In the genomic region with DNA sequence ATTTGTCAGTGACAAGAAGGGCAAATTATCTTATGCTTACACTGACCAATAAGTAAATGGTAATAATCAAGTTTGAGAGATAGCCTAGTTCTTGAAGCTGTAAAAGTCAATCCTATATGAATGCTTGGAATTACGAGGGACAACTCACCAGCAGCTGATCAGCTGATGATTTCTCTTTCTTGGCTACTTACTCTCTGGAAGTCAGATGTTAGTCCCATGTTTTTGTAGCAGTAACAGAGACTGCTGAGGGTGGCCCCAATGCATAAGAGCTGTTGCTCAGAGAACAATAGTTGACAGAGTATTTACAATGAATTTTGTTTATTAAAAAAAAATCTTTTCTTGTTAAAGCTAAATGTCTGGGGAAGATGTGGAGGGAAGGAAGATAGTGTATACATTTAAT, we compare ENCODE assay signal across 32 cellular contexts. TPM values are rescaled to one million over a fixed set of nuclear protein-coding genes. Genes with fewer than 3 reads are reported as not detected.
"Had no signal": no experiment of that assay in that cellular context is flagged by ENCODE, and none has a peak within 500 bp of the region (broad histone marks: within the 10 kb centered on the region; RNA-seq: fewer than 3 reads in every experiment).

No MANE protein-coding gene starts in this region.

- H3K36me3 ChIP-seq: uterus had no signal

- H3K9me3 ChIP-seq: lower lobe of right lung, neutrophil, right atrium auricular region, right lobe of liver, tibial nerve, uterus had no signal

- ATAC-seq: left cardiac atrium; left lobe of liver; lower lobe of right lung; natural killer cell; right lobe of liver; stimulated activated memory B cell treated with anti-CD40 and anti-IgM and Interleukin-4, amounts not matched to agents 10 μg/mL and 1 μg/mL and 100 μg/mL, for 72 hours; stimulated activated naive CD8-positive, alpha-beta T cell treated with anti-CD3 and anti-CD28 coated beads, Interleukin-15, amount 100 ng/mL, for 72 hours had no signal

- H3K4me1 ChIP-seq: lower lobe of right lung, neural progenitor cell, parathyroid adenoma, tibial nerve, uterus had no signal

- DNase-seq: kidney glomerular epithelial cell; left cardiac atrium; lower lobe of right lung; mammary epithelial cell; mesendoderm; naive B cell; natural killer cell; nephron progenitor cell; occipital lobe; right lobe of liver; stimulated activated CD4-positive, alpha-beta T cell treated with anti-CD3 and anti-CD28 coated beads, Interleukin-1b, Interleukin-23, amount 100 ng/mL, for 48 hours; stimulated activated CD4-positive, alpha-beta T cell treated with anti-CD3 and anti-CD28 coated beads, Interleukin-2, amount 100 ng/mL, for 48 hours; stimulated activated CD4-positive, alpha-beta T cell treated with anti-CD3 and anti-CD28 coated beads, Interleukin-4, amount 100 ng/mL, for 4 hours; stimulated activated CD8-positive, alpha-beta memory T cell treated with anti-CD3 and anti-CD28 coated beads, Interleukin-4, amount 100 ng/mL, for 48 hours; stimulated activated naive CD4-positive, alpha-beta T cell treated with Interleukin-2 at 50 U/mL for 16 hours; stimulated activated naive CD8-positive, alpha-beta T cell treated with anti-CD3 and anti-CD28 coated beads, Interleukin-15, amount 100 ng/mL, for 72 hours; uterus had no signal

- H3K27ac ChIP-seq: lower lobe of right lung, neural progenitor cell, neutrophil, parathyroid adenoma, right atrium auricular region, right lobe of liver, tibial nerve, uterus had no signal

- H3K27me3 ChIP-seq: neural progenitor cell, neutrophil, right atrium auricular region, right lobe of liver, tibial nerve, uterus had no signal

- H3K4me3 ChIP-seq: lower lobe of right lung, neural progenitor cell, right atrium auricular region, right lobe of liver, smooth muscle cell, tibial nerve, uterus had no signal

RNA-seq across cellular contexts. Expression of gene CD160, which starts 39.3 kb away (rescaled TPM):
- total RNA-seq: left lobe of liver, mammary epithelial cell, mesothelial cell of epicardium, osteocyte, progenitor cell of endocrine pancreas, pulmonary artery endothelial cell, right atrium auricular region, smooth muscle cell, temporal lobe, ureter had no signal
- polyA plus RNA-seq: keratinocyte, mammary epithelial cell, smooth muscle cell had no signal

RNA-seq across cellular contexts. Expression of gene PDZK1, which starts 51.4 kb away (rescaled TPM):
- total RNA-seq: lower lobe of right lung, smooth muscle cell had no signal
